8 cellular contexts compared by ENCODE assay signal in the genomic region with DNA sequence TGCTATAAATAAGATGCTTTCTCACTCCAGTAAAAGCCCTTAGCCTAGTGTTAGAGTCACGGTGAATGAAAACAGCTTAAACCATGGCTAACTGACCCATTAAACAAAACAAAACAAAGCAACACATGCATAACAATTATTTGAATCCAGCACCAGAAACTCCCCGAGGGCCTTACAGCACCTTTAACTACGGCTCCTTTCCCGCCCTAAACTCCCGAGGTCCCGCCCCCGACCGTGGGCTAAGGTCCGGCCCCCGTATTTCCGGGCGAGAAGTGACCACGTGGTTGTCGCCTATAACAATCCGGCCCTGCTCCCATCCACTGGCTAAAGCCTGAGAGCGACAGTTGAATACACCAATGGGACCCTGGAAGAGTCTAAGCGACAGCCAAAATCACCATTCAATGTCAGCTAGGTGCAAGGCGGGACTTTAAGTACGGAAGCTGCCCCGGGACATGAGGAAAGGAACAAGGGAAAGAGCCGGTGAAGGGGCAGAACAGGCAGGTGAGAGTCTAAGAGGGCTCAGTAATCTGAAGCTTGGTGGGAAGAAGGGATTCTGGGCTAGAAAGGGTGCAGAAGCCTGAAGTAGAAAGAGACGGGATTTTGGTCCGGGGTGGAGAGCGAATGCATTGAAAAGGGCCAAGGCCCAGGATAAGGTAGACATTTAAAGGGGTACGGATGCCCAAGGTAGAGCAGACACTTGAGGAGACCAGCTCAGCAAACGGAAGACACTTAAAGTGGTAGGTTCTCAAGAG. TPM values are rescaled to one million over a fixed set of nuclear protein-coding genes. Genes with fewer than 3 reads are reported as not detected.
A peak's percentile ranks its signal among the peaks of the same experiment; 100 is the strongest.
DNase-seq lines count a peak whose midpoint lies in the region; ATAC-seq, FAIRE-seq and TF ChIP-seq lines count a peak whose summit lies in the region.

Gene FLAD1 (plus strand): TSS at position 448 of the 752 bp plus-strand sequence. CDS start 351 bp downstream, outside the sequence.

- H3K27me3 ChIP-seq in WERI-Rb-1 (ENCODE audit: insufficient read depth, low read depth, severe bottlenecking): no peaks in the 10 kb centered on the region
- H3K27me3 ChIP-seq in bronchial epithelial cell (ENCODE audit: control insufficient read depth, insufficient read depth, low read length): no peaks in the 10 kb centered on the region

- ATAC-seq in HG03175 (IDR thresholded peaks at IDR 0.05; ENCODE audit: unreplicated experiment): peak; percentile 99

- in situ Hi-C loops in GM18951 (cut with MboI; ENCODE audit: low sequenced_read_pairs, unreplicated experiment): no loop called here

- H3K4me3 ChIP-seq in WERI-Rb-1 (ENCODE audit: low read depth, low read length) (peak within 1 kb of the TSS; percentile 68), bronchial epithelial cell (ENCODE audit: low read depth, low read length) (peak within 1 kb of the TSS; percentile 66), skin epidermis (peak within 1 kb of the TSS; percentile 44 to 92 (median 66))

- peak; percentile 75 for TF ChIP-seq POLR2A in GM18951 (IDR thresholded peaks at IDR 0.05; ENCODE audit: extremely low read depth, insufficient read depth, insufficient read length)

- H3K36me3 ChIP-seq in WERI-Rb-1: peaks cover 51% of the 10 kb centered on the region
- peaks cover 6% of the 10 kb centered on the region for H3K36me3 ChIP-seq in bronchial epithelial cell (ENCODE audit: control insufficient read depth, insufficient read depth, low read length)

- DNase-seq in AG08395 (ENCODE audit: low spot score): peak; percentile 99
- peak; percentile 99 for DNase-seq in NCI-H2227 treated with DMSO at 0.1 percent for 48 hours (lab: John Stamatoyannopoulos, UW)
- peak; percentile 100 for DNase-seq in WERI-Rb-1
- DNase-seq in bronchial epithelial cell (ENCODE audit: low read depth): peak; percentile 100
- DNase-seq in iPS-NIHi11 (ENCODE audit: low spot score): peak; percentile 95

- H3K9me3 ChIP-seq in WERI-Rb-1 (ENCODE audit: severe bottlenecking): no peaks in the 10 kb centered on the region

- H3K27ac ChIP-seq in WERI-Rb-1 (peak within 1 kb of the TSS; percentile 91), skin epidermis (peak within 1 kb of the TSS in 20 of 21 experiments; percentile 46 to 91 (median 82))

- FAIRE-seq in bronchial epithelial cell (lab: Jason Lieb, UNC): no peak

- TF ChIP-seq CTCF in WERI-Rb-1 (IDR thresholded peaks at IDR 0.05; ENCODE audit: low read depth, low read length) (no peak), bronchial epithelial cell (IDR thresholded peaks at IDR 0.05; ENCODE audit: insufficient read depth, low read length, severe bottlenecking) (no peak)

RNA-seq across cellular contexts. Expression of gene FLAD1, which starts in this region (rescaled TPM):
- 40.8 and 49.3 TPM in 2 replicates for total RNA-seq in bronchial epithelial cell

Comparison
In these comparisons a context has a peak if more than half of its experiments do, and no peak if none do; other contexts are left out.
1. Peak in every context shown above with its lines: DNase-seq, ATAC-seq, H3K4me3 ChIP-seq and H3K27ac ChIP-seq.